Comparison of ENCODE assay signal across 1 cellular context in the genomic region with DNA sequence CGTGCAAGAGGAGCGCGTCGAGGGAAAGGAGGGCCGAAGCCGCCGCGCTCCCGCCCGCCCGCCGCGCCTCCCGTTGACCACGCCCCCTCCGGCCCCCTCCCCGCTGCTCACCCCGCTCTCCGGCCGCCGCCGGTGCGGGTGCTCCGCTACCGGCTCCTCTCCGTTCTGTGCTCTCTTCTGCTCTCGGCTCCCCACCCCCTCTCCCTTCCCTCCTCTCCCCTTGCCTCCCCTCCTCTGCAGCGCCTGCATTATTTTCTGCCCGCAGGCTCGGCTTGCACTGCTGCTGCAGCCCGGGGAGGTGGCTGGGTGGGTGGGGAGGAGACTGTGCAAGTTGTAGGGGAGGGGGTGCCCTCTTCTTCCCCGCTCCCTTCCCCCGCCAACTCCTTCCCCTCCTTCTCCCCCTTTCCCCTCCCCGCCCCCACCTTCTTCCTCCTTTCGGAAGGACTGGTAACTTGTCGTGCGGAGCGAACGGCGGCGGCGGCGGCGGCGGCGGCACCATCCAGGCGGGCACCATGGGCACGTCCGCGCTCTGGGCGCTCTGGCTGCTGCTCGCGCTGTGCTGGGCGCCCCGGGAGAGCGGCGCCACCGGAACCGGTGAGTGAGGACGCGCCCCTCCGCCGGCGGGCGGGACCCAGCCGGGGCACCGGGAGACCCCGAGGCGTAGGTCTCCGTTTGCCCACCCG.
TF ChIP-seq lines count a peak whose summit lies in the region.

A gene (plus strand): TSS at position 110 of the 683 bp plus-strand sequence. CDS start 403 bp downstream, at position 513.

TF ChIP-seq in GM23338, 12 proteins besides CTCF, POLR2A, EP300 and RAD21 (continued from another document):
- TF ChIP-seq, protein P1, sequence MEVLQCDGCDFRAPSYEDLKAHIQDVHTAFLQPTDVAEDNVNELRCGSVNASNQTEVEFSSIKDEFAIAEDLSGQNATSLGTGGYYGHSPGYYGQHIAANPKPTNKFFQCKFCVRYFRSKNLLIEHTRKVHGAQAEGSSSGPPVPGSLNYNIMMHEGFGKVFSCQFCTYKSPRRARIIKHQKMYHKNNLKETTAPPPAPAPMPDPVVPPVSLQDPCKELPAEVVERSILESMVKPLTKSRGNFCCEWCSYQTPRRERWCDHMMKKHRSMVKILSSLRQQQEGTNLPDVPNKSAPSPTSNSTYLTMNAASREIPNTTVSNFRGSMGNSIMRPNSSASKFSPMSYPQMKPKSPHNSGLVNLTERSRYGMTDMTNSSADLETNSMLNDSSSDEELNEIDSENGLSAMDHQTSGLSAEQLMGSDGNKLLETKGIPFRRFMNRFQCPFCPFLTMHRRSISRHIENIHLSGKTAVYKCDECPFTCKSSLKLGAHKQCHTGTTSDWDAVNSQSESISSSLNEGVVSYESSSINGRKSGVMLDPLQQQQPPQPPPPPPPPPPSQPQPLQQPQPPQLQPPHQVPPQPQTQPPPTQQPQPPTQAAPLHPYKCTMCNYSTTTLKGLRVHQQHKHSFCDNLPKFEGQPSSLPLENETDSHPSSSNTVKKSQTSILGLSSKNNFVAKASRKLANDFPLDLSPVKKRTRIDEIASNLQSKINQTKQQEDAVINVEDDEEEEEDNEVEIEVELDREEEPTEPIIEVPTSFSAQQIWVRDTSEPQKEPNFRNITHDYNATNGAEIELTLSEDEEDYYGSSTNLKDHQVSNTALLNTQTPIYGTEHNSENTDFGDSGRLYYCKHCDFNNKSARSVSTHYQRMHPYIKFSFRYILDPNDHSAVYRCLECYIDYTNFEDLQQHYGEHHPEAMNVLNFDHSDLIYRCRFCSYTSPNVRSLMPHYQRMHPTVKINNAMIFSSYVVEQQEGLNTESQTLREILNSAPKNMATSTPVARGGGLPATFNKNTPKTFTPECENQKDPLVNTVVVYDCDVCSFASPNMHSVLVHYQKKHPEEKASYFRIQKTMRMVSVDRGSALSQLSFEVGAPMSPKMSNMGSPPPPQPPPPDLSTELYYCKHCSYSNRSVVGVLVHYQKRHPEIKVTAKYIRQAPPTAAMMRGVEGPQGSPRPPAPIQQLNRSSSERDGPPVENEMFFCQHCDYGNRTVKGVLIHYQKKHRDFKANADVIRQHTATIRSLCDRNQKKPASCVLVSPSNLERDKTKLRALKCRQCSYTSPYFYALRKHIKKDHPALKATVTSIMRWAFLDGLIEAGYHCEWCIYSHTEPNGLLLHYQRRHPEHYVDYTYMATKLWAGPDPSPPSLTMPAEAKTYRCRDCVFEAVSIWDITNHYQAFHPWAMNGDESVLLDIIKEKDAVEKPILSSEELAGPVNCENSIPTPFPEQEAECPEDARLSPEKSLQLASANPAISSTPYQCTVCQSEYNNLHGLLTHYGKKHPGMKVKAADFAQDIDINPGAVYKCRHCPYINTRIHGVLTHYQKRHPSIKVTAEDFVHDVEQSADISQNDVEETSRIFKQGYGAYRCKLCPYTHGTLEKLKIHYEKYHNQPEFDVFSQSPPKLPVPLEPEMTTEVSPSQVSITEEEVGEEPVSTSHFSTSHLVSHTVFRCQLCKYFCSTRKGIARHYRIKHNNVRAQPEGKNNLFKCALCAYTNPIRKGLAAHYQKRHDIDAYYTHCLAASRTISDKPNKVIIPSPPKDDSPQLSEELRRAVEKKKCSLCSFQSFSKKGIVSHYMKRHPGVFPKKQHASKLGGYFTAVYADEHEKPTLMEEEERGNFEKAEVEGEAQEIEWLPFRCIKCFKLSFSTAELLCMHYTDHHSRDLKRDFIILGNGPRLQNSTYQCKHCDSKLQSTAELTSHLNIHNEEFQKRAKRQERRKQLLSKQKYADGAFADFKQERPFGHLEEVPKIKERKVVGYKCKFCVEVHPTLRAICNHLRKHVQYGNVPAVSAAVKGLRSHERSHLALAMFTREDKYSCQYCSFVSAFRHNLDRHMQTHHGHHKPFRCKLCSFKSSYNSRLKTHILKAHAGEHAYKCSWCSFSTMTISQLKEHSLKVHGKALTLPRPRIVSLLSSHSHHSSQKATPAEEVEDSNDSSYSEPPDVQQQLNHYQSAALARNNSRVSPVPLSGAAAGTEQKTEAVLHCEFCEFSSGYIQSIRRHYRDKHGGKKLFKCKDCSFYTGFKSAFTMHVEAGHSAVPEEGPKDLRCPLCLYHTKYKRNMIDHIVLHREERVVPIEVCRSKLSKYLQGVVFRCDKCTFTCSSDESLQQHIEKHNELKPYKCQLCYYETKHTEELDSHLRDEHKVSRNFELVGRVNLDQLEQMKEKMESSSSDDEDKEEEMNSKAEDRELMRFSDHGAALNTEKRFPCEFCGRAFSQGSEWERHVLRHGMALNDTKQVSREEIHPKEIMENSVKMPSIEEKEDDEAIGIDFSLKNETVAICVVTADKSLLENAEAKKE (CRISPR knock-in tag; IDR thresholded peaks at IDR 0.05): no peak
- no peak for TF ChIP-seq EZH2 (IDR thresholded peaks at IDR 0.05; ENCODE audit: low read depth, unreplicated experiment)
